Comparison of ENCODE assay signal across 8 cellular contexts in the genomic region with DNA sequence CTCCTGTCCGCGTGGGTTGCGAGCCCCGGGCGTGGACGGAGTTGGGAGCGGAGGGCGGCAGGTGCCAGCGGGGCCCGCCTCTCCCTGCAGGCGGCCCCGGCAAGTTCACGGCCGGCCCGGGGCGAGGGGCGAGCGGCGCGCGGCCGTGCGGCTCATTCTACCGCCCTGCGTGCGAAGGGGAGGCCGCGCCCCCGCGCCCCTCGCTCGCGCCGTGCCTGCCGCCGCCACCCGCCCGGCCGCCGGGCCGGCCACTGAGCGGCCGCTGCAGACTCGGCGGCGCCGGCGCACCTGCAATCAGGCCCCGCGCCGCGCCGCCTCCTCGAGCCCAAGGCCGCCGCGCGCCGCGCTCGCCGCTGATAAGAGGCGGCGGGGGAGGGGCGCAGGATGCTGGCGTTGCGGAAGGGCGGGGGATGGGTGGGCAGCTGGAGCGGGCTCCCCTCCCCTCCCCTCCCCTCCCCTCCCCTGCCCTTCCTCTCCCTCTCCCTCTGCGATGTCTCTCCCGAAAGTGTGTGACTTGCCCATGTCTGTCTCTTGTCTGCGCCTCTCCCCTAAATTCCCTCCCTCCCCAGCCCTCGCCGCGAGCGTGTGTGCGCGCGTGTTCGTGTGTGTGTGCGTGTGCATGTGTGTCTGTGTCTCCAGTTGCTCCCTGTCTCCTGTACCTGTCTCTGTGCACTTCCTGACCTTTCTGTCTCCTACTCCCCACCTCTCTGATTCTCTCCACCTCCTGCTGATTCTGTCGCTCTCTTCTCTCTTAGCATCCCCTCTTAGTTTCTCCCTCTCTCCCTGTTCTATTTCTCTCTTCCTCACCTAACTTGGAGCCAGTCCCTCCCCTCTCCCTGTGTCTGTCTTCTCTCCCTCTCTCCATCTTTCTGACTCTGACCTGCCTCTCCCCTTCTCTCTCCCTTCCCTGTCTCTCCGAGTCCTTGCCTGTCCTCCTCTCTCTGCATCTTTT.
DNase-seq lines count a peak whose midpoint lies in the region; ATAC-seq and TF ChIP-seq lines count a peak whose summit lies in the region.

No MANE protein-coding gene starts in this region.

- in situ Hi-C loops in HAP-1 (cut with MboI; ENCODE audit: low sequenced_read_pairs): no loop called here

- no peaks in the 10 kb centered on the region for H3K79me2 ChIP-seq in PC-3 (ENCODE audit: low read length)

- CTCF ChIA-PET in PC-3 (lab: Charles Lee): no interaction called here

- H3K4me2 ChIP-seq in PC-3 (ENCODE audit: low read length): peak overlapping the region; percentile 87

- H3K4me1 ChIP-seq in BE2C (peaks cover 52% of the 10 kb centered on the region), HAP-1 (peaks cover 4% of the 10 kb centered on the region; the same call in 1 of the 2 replicates), PC-3 (ENCODE audit: insufficient read depth, low read length) (peaks cover 4% of the 10 kb centered on the region; the same call in 1 of the 2 replicates)

- no peak for TF ChIP-seq CTCF in BE2C (IDR thresholded peaks at IDR 0.05; ENCODE audit: low read depth, low read length)
- TF ChIP-seq CTCF in PC-3 (conservative IDR thresholded peaks at IDR 0.05; ENCODE audit: low read depth, low read length): no peak
- TF ChIP-seq CTCF in fibroblast of the aortic adventitia (IDR thresholded peaks at IDR 0.05; ENCODE audit: insufficient read depth, low read length): no peak

- H3K36me3 ChIP-seq in BE2C: no peaks in the 10 kb centered on the region
- no peaks in the 10 kb centered on the region for H3K36me3 ChIP-seq in HAP-1 (replicated peaks)
- H3K36me3 ChIP-seq in PC-3 (ENCODE audit: low read depth, low read length): no peaks in the 10 kb centered on the region

- H3K9ac ChIP-seq in PC-3 (ENCODE audit: low read length): no peak overlapping the region

- POLR2A ChIA-PET in PC-3 (lab: Charles Lee; ENCODE audit: unreplicated experiment): interaction anchor here (0.6 kb wide), 1 partner anchor 17 kb away, joined by 4 read pairs; no protein-coding TSS in a partner anchor

- intact Hi-C loops in PC-3 (cut with micrococcal nuclease): no loop called here

- DNase-seq in BE2C (peak; percentile 91), HAP-1 (ENCODE audit: low spot score in 2 of 2) (peak; percentile 35 to 70), PC-3 (peak; percentile 42), fibroblast of the aortic adventitia (ENCODE audit: low read depth) (no peak), occipital lobe (lab: John Stamatoyannopoulos, UW) (peak; percentile 35), AG08395 (ENCODE audit: low spot score) (no peak)
- DNase-seq in activated CD4-positive, alpha-beta T cell treated with anti-CD3 and anti-CD28 coated beads, Interleukin-2, amount 50 U/mL, for 1 hour: no peak

- H3F3A ChIP-seq in PC-3 (ENCODE audit: low read length, unreplicated experiment): no peaks in the 10 kb centered on the region

- H3K27me3 ChIP-seq in BE2C (no peaks in the 10 kb centered on the region), HAP-1 (ENCODE audit: low read depth) (no peaks in the 10 kb centered on the region), PC-3 (ENCODE audit: low read length) (no peaks in the 10 kb centered on the region)

- no peaks in the 10 kb centered on the region for H3K9me2 ChIP-seq in PC-3 (replicated peaks; ENCODE audit: low read length)

- BruUV-seq in PC-3 (replicated peaks; lab: Mats Ljungman, UMichigan): no TSS peak

- peak overlapping the region; percentile 49 for H3K4me3 ChIP-seq in BE2C (ENCODE audit: low read depth, low read length)
- peak overlapping the region; percentile 13 for H3K4me3 ChIP-seq in HAP-1
- peak overlapping the region; percentile 67 for H3K4me3 ChIP-seq in PC-3 (ENCODE audit: low read length)
- H3K4me3 ChIP-seq in fibroblast of the aortic adventitia (ENCODE audit: low read depth, low read length): peak overlapping the region; percentile 51

- peak overlapping the region; percentile 69 for H2AFZ ChIP-seq in PC-3 (ENCODE audit: low read length)

- H3K27ac ChIP-seq in PC-3 (ENCODE audit: low read length): no peak overlapping the region

- H4K20me1 ChIP-seq in PC-3 (ENCODE audit: low read length): no peaks in the 10 kb centered on the region

- H3K9me3 ChIP-seq in BE2C (no peaks in the 10 kb centered on the region), HAP-1 (no peaks in the 10 kb centered on the region), PC-3 (ENCODE audit: low read length) (no peaks in the 10 kb centered on the region)

- ATAC-seq in PC-3: peak; percentile 82
- no peak for ATAC-seq in HG02973 (IDR thresholded peaks at IDR 0.05; ENCODE audit: unreplicated experiment)

Comparison
In these comparisons a context has a peak if more than half of its experiments do, and no peak if none do; other contexts are left out.
1. DNase-seq: peak in BE2C (single experiment), HAP-1 (2 of 2), PC-3 (single experiment) and occipital lobe (single experiment); none in fibroblast of the aortic adventitia (single experiment), activated CD4-positive, alpha-beta T cell treated with anti-CD3 and anti-CD28 coated beads, Interleukin-2, amount 50 U/mL, for 1 hour (single experiment) and AG08395 (single experiment).
2. H3K4me3 ChIP-seq: peak in every context shown above with its lines; median percentile 67 in PC-3; 51 in fibroblast of the aortic adventitia; 49 in BE2C; 13 in HAP-1.